ENCODE assay signal across 22 cellular contexts in genomic region chr2:100718065-100718570, GRCh38.
"Had no signal": no experiment of that assay in that cellular context is flagged by ENCODE, and none has a peak within 500 bp of the region (broad histone marks: within the 10 kb centered on the region; RNA-seq: fewer than 3 reads in every experiment).

No MANE protein-coding gene starts in this region.

- H3K4me2 ChIP-seq: KMS-11 had no signal

- H3K27ac ChIP-seq: KMS-11, RWPE1, SJCRH30 had no signal

- H3K4me3 ChIP-seq: K562, SJCRH30 had no signal

- H3K4me1 ChIP-seq: SJCRH30 had no signal

- H3K9ac ChIP-seq: KMS-11 had no signal

- DNase-seq: Kasumi-1, MM.1S, NCI-H1092 treated with DMSO at 0.1 percent for 48 hours, NCI-H1436, NCI-H187, NCI-H2029, NCI-H2081 treated with DMSO at 0.1 percent for 48 hours, NCI-H2171, NCI-H226, NCI-H446, NCI-H510A, NCI-H524 treated with DMSO at 0.1 percent for 48 hours, NCI-H69, NCI-H774, PC-3, SHP77, SJCRH30 had no signal

- H3K27me3 ChIP-seq: SJCRH30 had no signal

- ATAC-seq: K562, Panc1, PC-3, SK-N-SH treated with all-trans-retinoic acid at 6 μM for 48 hours had no signal

- H3K9me3 ChIP-seq: SJCRH30 had no signal

- H3K36me3 ChIP-seq: SJCRH30 had no signal
